In the genomic region with DNA sequence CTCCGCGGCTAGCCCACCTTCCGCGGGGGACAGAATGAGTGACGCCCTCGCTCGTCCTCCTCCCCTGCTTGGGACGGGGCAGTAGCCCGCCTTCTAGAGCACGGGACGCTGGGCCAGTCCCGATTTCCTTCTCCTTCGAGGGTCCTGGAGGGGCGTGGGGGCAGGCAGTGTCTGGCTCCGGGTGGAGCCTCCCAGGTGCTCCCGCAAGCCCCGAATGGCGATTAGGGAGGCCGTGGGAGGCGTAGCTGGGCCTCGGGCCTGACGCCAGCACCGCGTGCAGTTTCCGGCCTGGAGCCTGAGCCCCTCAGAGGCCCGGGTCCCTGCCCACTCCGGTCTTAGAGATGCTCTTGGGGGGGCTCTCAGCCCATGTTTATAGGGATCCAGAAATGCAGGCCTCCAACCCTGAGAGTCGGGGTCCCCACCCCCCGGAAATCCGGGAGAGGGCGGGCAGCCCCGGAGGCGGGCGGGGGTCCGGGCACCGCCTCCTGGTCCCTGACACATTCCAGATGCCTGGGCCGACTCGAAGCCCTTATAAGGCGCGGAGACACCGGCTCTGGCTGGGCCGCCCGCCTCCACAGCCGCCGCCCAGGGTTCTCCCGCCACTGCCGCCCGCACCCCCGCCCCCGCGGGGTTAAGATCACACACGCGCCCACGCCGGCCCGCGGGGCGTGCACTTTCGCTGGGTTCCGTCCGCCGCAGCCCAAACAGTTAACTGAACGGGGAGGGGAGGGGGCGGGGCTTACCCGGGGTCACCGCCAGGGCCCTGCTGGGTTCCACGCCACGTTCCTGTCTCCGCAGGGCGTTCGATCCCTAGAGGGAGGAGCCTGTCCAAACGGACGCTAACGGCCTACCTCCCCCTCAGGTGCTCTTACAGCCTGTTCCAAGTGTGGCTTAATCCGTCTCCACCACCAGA, we compare ENCODE assay signal across 1 cellular context.
TF ChIP-seq lines count a peak whose summit lies in the region.

No MANE protein-coding gene starts in this region.

TF ChIP-seq in HCT116, 20 proteins besides CTCF, POLR2A, EP300 and RAD21 (continued from another document):
- TF ChIP-seq, protein P1, sequence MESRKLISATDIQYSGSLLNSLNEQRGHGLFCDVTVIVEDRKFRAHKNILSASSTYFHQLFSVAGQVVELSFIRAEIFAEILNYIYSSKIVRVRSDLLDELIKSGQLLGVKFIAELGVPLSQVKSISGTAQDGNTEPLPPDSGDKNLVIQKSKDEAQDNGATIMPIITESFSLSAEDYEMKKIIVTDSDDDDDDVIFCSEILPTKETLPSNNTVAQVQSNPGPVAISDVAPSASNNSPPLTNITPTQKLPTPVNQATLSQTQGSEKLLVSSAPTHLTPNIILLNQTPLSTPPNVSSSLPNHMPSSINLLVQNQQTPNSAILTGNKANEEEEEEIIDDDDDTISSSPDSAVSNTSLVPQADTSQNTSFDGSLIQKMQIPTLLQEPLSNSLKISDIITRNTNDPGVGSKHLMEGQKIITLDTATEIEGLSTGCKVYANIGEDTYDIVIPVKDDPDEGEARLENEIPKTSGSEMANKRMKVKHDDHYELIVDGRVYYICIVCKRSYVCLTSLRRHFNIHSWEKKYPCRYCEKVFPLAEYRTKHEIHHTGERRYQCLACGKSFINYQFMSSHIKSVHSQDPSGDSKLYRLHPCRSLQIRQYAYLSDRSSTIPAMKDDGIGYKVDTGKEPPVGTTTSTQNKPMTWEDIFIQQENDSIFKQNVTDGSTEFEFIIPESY (IDR thresholded peaks at IDR 0.05; ENCODE audit: extremely low read depth, insufficient replicate concordance, low read length) = no peak
- no peak for TF ChIP-seq CEBPB (IDR thresholded peaks at IDR 0.05; ENCODE audit: low read depth)
- peak; percentile 76 for TF ChIP-seq TCF7L2 (IDR thresholded peaks at IDR 0.05; ENCODE audit: borderline replicate concordance, extremely low read depth, insufficient read depth, insufficient read length)
- no peak for TF ChIP-seq YY1 (IDR thresholded peaks at IDR 0.05; ENCODE audit: extremely low read depth, insufficient replicate concordance, low read depth, low read length)
- TF ChIP-seq POLR2AphosphoS5 (IDR thresholded peaks at IDR 0.05; ENCODE audit: low read depth, low read length) = peak; percentile 43
- peak; percentile 70 for TF ChIP-seq ZFX (IDR thresholded peaks at IDR 0.05)
- TF ChIP-seq SP1 (IDR thresholded peaks at IDR 0.05; ENCODE audit: low read depth) = peak; percentile 50; the same call in 1 of the 2 replicates
- no peak for TF ChIP-seq FOSL1 (IDR thresholded peaks at IDR 0.05; ENCODE audit: low read depth)
- peak; percentile 53; the same call in 1 of the 2 replicates for TF ChIP-seq SIN3A (IDR thresholded peaks at IDR 0.05; ENCODE audit: low read depth)
- TF ChIP-seq, protein P2, sequence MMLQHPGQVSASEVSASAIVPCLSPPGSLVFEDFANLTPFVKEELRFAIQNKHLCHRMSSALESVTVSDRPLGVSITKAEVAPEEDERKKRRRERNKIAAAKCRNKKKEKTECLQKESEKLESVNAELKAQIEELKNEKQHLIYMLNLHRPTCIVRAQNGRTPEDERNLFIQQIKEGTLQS (IDR thresholded peaks at IDR 0.05) = no peak
- TF ChIP-seq, protein P3, sequence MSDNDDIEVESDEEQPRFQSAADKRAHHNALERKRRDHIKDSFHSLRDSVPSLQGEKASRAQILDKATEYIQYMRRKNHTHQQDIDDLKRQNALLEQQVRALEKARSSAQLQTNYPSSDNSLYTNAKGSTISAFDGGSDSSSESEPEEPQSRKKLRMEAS (IDR thresholded peaks at IDR 0.05) = peak; percentile 69
- TF ChIP-seq CBX3 (IDR thresholded peaks at IDR 0.05; ENCODE audit: low read depth) = no peak
